In the genomic region with DNA sequence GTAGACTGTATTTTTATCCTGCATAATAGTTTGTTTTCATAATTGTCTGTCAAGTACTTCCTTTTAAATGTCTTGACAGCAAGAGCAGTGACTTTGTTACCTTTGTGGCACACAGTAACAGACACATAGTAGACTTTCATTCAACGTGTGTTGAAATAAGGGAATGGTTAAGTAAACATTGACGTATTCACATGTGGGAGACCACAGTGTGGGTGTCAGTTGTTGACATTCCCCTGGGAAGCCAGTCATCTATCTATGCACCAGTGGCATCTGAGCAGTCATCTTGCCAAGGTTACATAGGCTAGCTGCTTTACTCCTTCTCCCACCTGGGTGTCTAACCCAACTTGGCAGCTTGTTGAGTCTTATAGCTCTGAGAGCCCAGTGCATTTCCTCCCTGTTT, we compare ENCODE assay signal across 11 cellular contexts. TPM values are rescaled to one million over a fixed set of nuclear protein-coding genes. Genes with fewer than 3 reads are reported as not detected.
A peak's percentile ranks its signal among the peaks of the same experiment; 100 is the strongest.
DNase-seq lines count a peak whose midpoint lies in the region; ATAC-seq and TF ChIP-seq lines count a peak whose summit lies in the region.
"Had no signal": no experiment of that assay in that cellular context is flagged by ENCODE, and none has a peak within 500 bp of the region (broad histone marks: within the 10 kb centered on the region; RNA-seq: fewer than 3 reads in every experiment).

No MANE protein-coding gene starts in this region.

- DNase-seq in CD8-positive, alpha-beta memory T cell = no peak
- DNase-seq in HFFc6 (no peak), mesothelial cell of epicardium (ENCODE audit: low spot score in 2 of 2, unreplicated experiment in 2 of 2) (no peak), trophoblast cell (no peak), SKM-1 (lab: John Stamatoyannopoulos, UW; ENCODE audit: unreplicated experiment) (no peak), NCI-H2029 treated with DMSO at 0.1 percent for 48 hours (lab: John Stamatoyannopoulos, UW) (no peak)
- no peak for DNase-seq in activated naive CD8-positive, alpha-beta T cell treated with anti-CD3 and anti-CD28 coated beads, Interleukin-2, amount 10 ng/mL, durations not matched to agents 7 days and 5 days
- DNase-seq: activated naive CD4-positive, alpha-beta T cell treated with Interleukin-2 at 50 U/mL for 16 hours; NCI-H1694 had no signal

- H4K12ac ChIP-seq in trophoblast cell (ENCODE audit: low read depth, low read length) = no peak overlapping the region

- no peak overlapping the region for H3K4me3 ChIP-seq in CD8-positive, alpha-beta memory T cell (ENCODE audit: low read length)
- H3K4me3 ChIP-seq in trophoblast cell (ENCODE audit: low read depth, low read length) = no peak overlapping the region

- H3K4me1 ChIP-seq in CD8-positive, alpha-beta memory T cell (ENCODE audit: insufficient read depth, low read length) = peaks cover 21% of the 10 kb centered on the region
- peaks cover 0 to 3% of the 10 kb centered on the region in 2 experiments for H3K4me1 ChIP-seq in trophoblast cell (ENCODE audit: control insufficient read depth in 1 of 2, insufficient read depth in 2 of 2, low read length in 2 of 2)

- no peak overlapping the region for H3K4ac ChIP-seq in trophoblast cell (ENCODE audit: low read depth, low read length)

- peak overlapping the region; percentile 17 to 98 (median 96) for H3K27ac Mint-ChIP-seq in CD8-positive, alpha-beta memory T cell
- H3K27ac Mint-ChIP-seq in HFFc6 (peak overlapping the region; percentile 98), mesothelial cell of epicardium (peak overlapping the region; percentile 100)
- H3K27ac Mint-ChIP-seq in activated naive CD8-positive, alpha-beta T cell treated with anti-CD3 and anti-CD28 coated beads, Interleukin-2, amount 10 ng/mL, durations not matched to agents 7 days and 5 days = peak overlapping the region; percentile 95

- H3K79me2 ChIP-seq in trophoblast cell (ENCODE audit: control insufficient read depth, insufficient read depth, low read length, poor library complexity) = peaks cover 2% of the 10 kb centered on the region

- no peak overlapping the region for H2BK120ac ChIP-seq in trophoblast cell (ENCODE audit: insufficient read depth, low read length, poor library complexity)

- no peak for ATAC-seq in activated naive CD8-positive, alpha-beta T cell treated with anti-CD3 and anti-CD28 coated beads, Interleukin-2, amount 10 ng/mL, durations not matched to agents 7 days and 5 days (ENCODE audit: low read depth)
- no peak for ATAC-seq in GM21367 (IDR thresholded peaks at IDR 0.05; ENCODE audit: unreplicated experiment)

- no peak overlapping the region for H3K9ac ChIP-seq in trophoblast cell (ENCODE audit: low read length)

- H4K8ac ChIP-seq in trophoblast cell (ENCODE audit: low read depth, low read length) = no peak overlapping the region

- no peak overlapping the region for H4K91ac ChIP-seq in trophoblast cell (ENCODE audit: low read depth, low read length)

- no peak overlapping the region for H3K14ac ChIP-seq in trophoblast cell (ENCODE audit: low read length)

- no peak overlapping the region for H3K27ac ChIP-seq in CD8-positive, alpha-beta memory T cell (ENCODE audit: low read depth, low read length)
- H3K27ac ChIP-seq in trophoblast cell (ENCODE audit: low read depth, low read length) = no peak overlapping the region
- H3K27ac ChIP-seq: SK-N-MC had no signal

- H3K36me3 ChIP-seq in CD8-positive, alpha-beta memory T cell (ENCODE audit: insufficient read depth, low read length) = no peaks in the 10 kb centered on the region
- H3K36me3 ChIP-seq in trophoblast cell (ENCODE audit: control insufficient read depth in 1 of 2, insufficient read depth in 2 of 2, low read length in 2 of 2) = peaks cover 0 to 3% of the 10 kb centered on the region in 2 experiments

- no peak overlapping the region for H3K23ac ChIP-seq in trophoblast cell (ENCODE audit: low read length)

- peaks cover 0 to 4% of the 10 kb centered on the region in 2 donors for H3K27me3 Mint-ChIP-seq in CD8-positive, alpha-beta memory T cell
- H3K27me3 Mint-ChIP-seq in HFFc6 (ENCODE audit: insufficient read depth) (no peaks in the 10 kb centered on the region; the same call in 1 of the 2 replicates), mesothelial cell of epicardium (ENCODE audit: low read depth) (no peaks in the 10 kb centered on the region)
- no peaks in the 10 kb centered on the region for H3K27me3 Mint-ChIP-seq in activated naive CD8-positive, alpha-beta T cell treated with anti-CD3 and anti-CD28 coated beads, Interleukin-2, amount 10 ng/mL, durations not matched to agents 7 days and 5 days

- H2AFZ ChIP-seq in trophoblast cell (ENCODE audit: insufficient read depth, low read length, poor library complexity) = no peak overlapping the region

- no peak overlapping the region for H3K4me2 ChIP-seq in trophoblast cell (ENCODE audit: low read length)

- peaks cover 0 to 2% (median 0%) of the 10 kb centered on the region in 5 donors for H3K9me3 Mint-ChIP-seq in CD8-positive, alpha-beta memory T cell
- H3K9me3 Mint-ChIP-seq in HFFc6 (no peaks in the 10 kb centered on the region), mesothelial cell of epicardium (no peaks in the 10 kb centered on the region)
- H3K9me3 Mint-ChIP-seq in activated naive CD8-positive, alpha-beta T cell treated with anti-CD3 and anti-CD28 coated beads, Interleukin-2, amount 10 ng/mL, durations not matched to agents 7 days and 5 days = no peaks in the 10 kb centered on the region

- H3K4me1 Mint-ChIP-seq in CD8-positive, alpha-beta memory T cell = peaks cover 23 to 43% (median 31%) of the 10 kb centered on the region in 3 donors
- H3K4me1 Mint-ChIP-seq in HFFc6 (ENCODE audit: low read depth) (peaks cover 23% of the 10 kb centered on the region), mesothelial cell of epicardium (peaks cover 12% of the 10 kb centered on the region)
- peaks cover 24% of the 10 kb centered on the region for H3K4me1 Mint-ChIP-seq in activated naive CD8-positive, alpha-beta T cell treated with anti-CD3 and anti-CD28 coated beads, Interleukin-2, amount 10 ng/mL, durations not matched to agents 7 days and 5 days

- no peaks in the 10 kb centered on the region for H3K9me3 ChIP-seq in CD8-positive, alpha-beta memory T cell (ENCODE audit: low read length)
- no peaks in the 10 kb centered on the region for H3K9me3 ChIP-seq in trophoblast cell (ENCODE audit: insufficient read depth, low read depth, low read length)

- TF ChIP-seq CTCF in HFFc6 (IDR thresholded peaks at IDR 0.05) (no peak), mesothelial cell of epicardium (IDR thresholded peaks at IDR 0.05; ENCODE audit: unreplicated experiment) (no peak)

- H3K18ac ChIP-seq in trophoblast cell (ENCODE audit: low read length) = no peak overlapping the region

- no peak overlapping the region for H2BK12ac ChIP-seq in trophoblast cell (ENCODE audit: low read length)

- peaks cover 5% of the 10 kb centered on the region for H3K79me1 ChIP-seq in trophoblast cell (ENCODE audit: low read length)

- POLR2A ChIA-PET in CD8-positive, alpha-beta memory T cell (lab: Charles Lee) = no interaction called here
- POLR2A ChIA-PET in activated naive CD8-positive, alpha-beta T cell treated with anti-CD3 and anti-CD28 coated beads, Interleukin-2, amount 10 ng/mL, durations not matched to agents 7 days and 5 days (lab: Charles Lee) = interaction anchor here (2.4 kb wide), 1 partner anchor 48 kb away, joined by 18 read pairs; a partner anchor contains a TSS

- WGBS in trophoblast cell (ENCODE audit: extremely low coverage, insufficient coverage, insufficient read length) = no CpG with 5 or more reads among the region's 2 CpGs

- H3K4me3 Mint-ChIP-seq in CD8-positive, alpha-beta memory T cell = peak overlapping the region in 6 of 7 donors; percentile 88 to 99 (median 91)
- H3K4me3 Mint-ChIP-seq in HFFc6 = peak overlapping the region; percentile 96
- peak overlapping the region; percentile 90 for H3K4me3 Mint-ChIP-seq in activated naive CD8-positive, alpha-beta T cell treated with anti-CD3 and anti-CD28 coated beads, Interleukin-2, amount 10 ng/mL, durations not matched to agents 7 days and 5 days
- peak overlapping the region; percentile 85 for H3K4me3 Mint-ChIP-seq in mesothelial cell of epicardium

- no peak overlapping the region for H2AK5ac ChIP-seq in trophoblast cell (ENCODE audit: low read length)

- CTCF ChIA-PET in CD8-positive, alpha-beta memory T cell (lab: Charles Lee) = interaction anchor here (1.4 kb wide), 1 partner anchor 283 kb away, joined by 3 read pairs; no protein-coding TSS in a partner anchor

- H2BK5ac ChIP-seq in trophoblast cell (ENCODE audit: low read depth, low read length, poor library complexity) = no peak overlapping the region

- H3K36me3 Mint-ChIP-seq in CD8-positive, alpha-beta memory T cell = peaks cover 0 to 14% (median 3%) of the 10 kb centered on the region in 3 donors
- no peaks in the 10 kb centered on the region for H3K36me3 Mint-ChIP-seq in HFFc6 (ENCODE audit: low read depth)
- H3K36me3 Mint-ChIP-seq in activated naive CD8-positive, alpha-beta T cell treated with anti-CD3 and anti-CD28 coated beads, Interleukin-2, amount 10 ng/mL, durations not matched to agents 7 days and 5 days = peaks cover 3% of the 10 kb centered on the region
- no peaks in the 10 kb centered on the region for H3K36me3 Mint-ChIP-seq in mesothelial cell of epicardium

- no peaks in the 10 kb centered on the region for H3K27me3 ChIP-seq in CD8-positive, alpha-beta memory T cell (ENCODE audit: insufficient read depth, low read length, poor library complexity, severe bottlenecking)
- no peaks in the 10 kb centered on the region for H3K27me3 ChIP-seq in trophoblast cell (ENCODE audit: insufficient read depth, low read length)

RNA-seq across cellular contexts. Expression of a gene that starts 1.4 kb away (rescaled TPM):
- total RNA-seq in CD8-positive, alpha-beta memory T cell = 10 to 100 TPM; 51.1 to 57.9 TPM
- 19.9 TPM for polyA plus RNA-seq in CD8-positive, alpha-beta memory T cell
- 10 to 100 TPM; 34.3 to 42.8 (median 36.0) TPM for total RNA-seq in HFFc6 (2021; fragmentation: NEBNext Ultra II Directional; extraction: Animal tissue kit (Norgen Biotek cat#: 25700))
- total RNA-seq in activated naive CD8-positive, alpha-beta T cell treated with anti-CD3 and anti-CD28 coated beads, Interleukin-2, amount 10 ng/mL, durations not matched to agents 7 days and 5 days = 10 to 100 TPM; 42.9 to 47.8 TPM
- total RNA-seq in mesothelial cell of epicardium = 50.9 to 51.8 TPM (median 51.7 TPM) in 3 replicates
- 23.4 and 24.6 TPM in 2 replicates for polyA plus RNA-seq in trophoblast cell (2013)

RNA-seq across cellular contexts. Expression of a gene that starts 48.9 kb away (rescaled TPM):
- 10 to 100 TPM; 42.7 to 48.0 TPM for total RNA-seq in CD8-positive, alpha-beta memory T cell
- 11.1 TPM for polyA plus RNA-seq in CD8-positive, alpha-beta memory T cell
- 10 to 100 TPM; 16.1 to 21.0 (median 18.4) TPM for total RNA-seq in HFFc6 (2021; fragmentation: NEBNext Ultra II Directional; extraction: Animal tissue kit (Norgen Biotek cat#: 25700))
- 10 to 100 TPM; 26.5 to 29.8 TPM for total RNA-seq in activated naive CD8-positive, alpha-beta T cell treated with anti-CD3 and anti-CD28 coated beads, Interleukin-2, amount 10 ng/mL, durations not matched to agents 7 days and 5 days
- total RNA-seq in mesothelial cell of epicardium = 14.6 to 16.7 TPM (median 16.4 TPM) in 3 replicates
- 7.7 and 7.9 TPM in 2 replicates for polyA plus RNA-seq in trophoblast cell (2013)
